1 cellular context compared by ENCODE assay signal in genomic region chr5:100444961-100445360, GRCh38.
TF ChIP-seq lines count a peak whose summit lies in the region.

No MANE protein-coding gene starts in this region.

TF ChIP-seq in K562, 482 proteins besides CTCF, POLR2A, EP300 and RAD21 (continued from another document):
- TF ChIP-seq KAT8 (IDR thresholded peaks at IDR 0.05; ENCODE audit: low read depth) (no peak), NCOA2 (IDR thresholded peaks at IDR 0.05; ENCODE audit: partially characterized antibody in 2 of 2) (no peak), ZNF778 (CRISPR knock-in tag; IDR thresholded peaks at IDR 0.05) (no peak), ZKSCAN8 (CRISPR knock-in tag; IDR thresholded peaks at IDR 0.05) (no peak), IRF9 (tag; IDR thresholded peaks at IDR 0.05) (no peak), ZFP36 (IDR thresholded peaks at IDR 0.05; ENCODE audit: low read depth, low read length, partially characterized antibody) (no peak)
